8 cellular contexts compared by ENCODE assay signal in genomic region chr18:75161629-75162028, GRCh38. TPM values are rescaled to one million over a fixed set of nuclear protein-coding genes. Genes with fewer than 3 reads are reported as not detected.
A peak's percentile ranks its signal among the peaks of the same experiment; 100 is the strongest.
DNase-seq lines count a peak whose midpoint lies in the region; ATAC-seq and TF ChIP-seq lines count a peak whose summit lies in the region.

No MANE protein-coding gene starts in this region.

- peak overlapping the region; percentile 48 for H3K4me3 ChIP-seq in thymus (ENCODE audit: low read length)

- peak in 7 of 10 experiments; percentile 4 to 39 (median 17) for DNase-seq in CD4-positive, alpha-beta T cell
- DNase-seq in NCI-H2107 (lab: John Stamatoyannopoulos, UW) (peak; percentile 18), immature natural killer cell (peak; percentile 24 to 32 (median 28)), NCI-H82 (lab: John Stamatoyannopoulos, UW) (no peak), glomerular visceral epithelial cell (ENCODE audit: extremely low spot score) (no peak)
- DNase-seq in activated T-cell treated with anti-CD3 and anti-CD28 coated beads, Interleukin-2, amount 50 U/mL, for 24 hours: peak; percentile 39

- H3K27ac Mint-ChIP-seq in CD4-positive, alpha-beta T cell: peak overlapping the region; percentile 67
- peak overlapping the region; percentile 22 for H3K27ac Mint-ChIP-seq in activated T-cell treated with anti-CD3 and anti-CD28 coated beads, Interleukin-2, amount 50 U/mL, for 24 hours
- H3K27ac Mint-ChIP-seq in immature natural killer cell: peak overlapping the region in 4 of 6 donors; percentile 3 to 42 (median 14)

- intact Hi-C loops in CD4-positive, alpha-beta T cell (cut with DNase I, micrococcal nuclease): no loop called here

- no peaks in the 10 kb centered on the region for H3K27me3 ChIP-seq in CD4-positive, alpha-beta T cell (ENCODE audit: control insufficient read depth, insufficient read depth, low read length)
- H3K27me3 ChIP-seq in thymus (ENCODE audit: control insufficient read depth, insufficient read depth): no peaks in the 10 kb centered on the region

- no peaks in the 10 kb centered on the region for H3K9me3 Mint-ChIP-seq in CD4-positive, alpha-beta T cell
- no peaks in the 10 kb centered on the region for H3K9me3 Mint-ChIP-seq in activated T-cell treated with anti-CD3 and anti-CD28 coated beads, Interleukin-2, amount 50 U/mL, for 24 hours
- H3K9me3 Mint-ChIP-seq in immature natural killer cell: no peaks in the 10 kb centered on the region

- peak overlapping the region; percentile 90 for H3K4me3 Mint-ChIP-seq in CD4-positive, alpha-beta T cell
- peak overlapping the region; percentile 78 for H3K4me3 Mint-ChIP-seq in activated T-cell treated with anti-CD3 and anti-CD28 coated beads, Interleukin-2, amount 50 U/mL, for 24 hours
- peak overlapping the region; percentile 78 to 89 (median 84) for H3K4me3 Mint-ChIP-seq in immature natural killer cell

- H3K4me1 Mint-ChIP-seq in CD4-positive, alpha-beta T cell (ENCODE audit: low read depth): peaks cover 17% of the 10 kb centered on the region
- H3K4me1 Mint-ChIP-seq in activated T-cell treated with anti-CD3 and anti-CD28 coated beads, Interleukin-2, amount 50 U/mL, for 24 hours (ENCODE audit: low read depth): peaks cover 12% of the 10 kb centered on the region
- H3K4me1 Mint-ChIP-seq in immature natural killer cell: peaks cover 11 to 14% of the 10 kb centered on the region in 2 donors

- no peak overlapping the region for H3K27ac ChIP-seq in CD4-positive, alpha-beta T cell (ENCODE audit: low read depth, low read length)
- H3K27ac ChIP-seq in thymus (ENCODE audit: low read depth): no peak overlapping the region

- CTCF ChIA-PET in CD4-positive, alpha-beta T cell (lab: Charles Lee): no interaction called here

- H3K27me3 Mint-ChIP-seq in CD4-positive, alpha-beta T cell: no peaks in the 10 kb centered on the region
- no peaks in the 10 kb centered on the region for H3K27me3 Mint-ChIP-seq in activated T-cell treated with anti-CD3 and anti-CD28 coated beads, Interleukin-2, amount 50 U/mL, for 24 hours
- H3K27me3 Mint-ChIP-seq in immature natural killer cell (ENCODE audit: low read depth in 3 of 3): peaks cover 0 to 2% (median 1%) of the 10 kb centered on the region in 3 donors

- WGBS in thymus: 30% methylated on average over 11 of the region's 11 CpGs

- POLR2A ChIA-PET in CD4-positive, alpha-beta T cell (lab: Charles Lee): interaction anchor here (1.1 to 1.3 kb wide), 2 partner anchors 48 to 54 kb away, joined by 4 to 5 read pairs; partner anchors contain the start of genes PTGR3 and TSHZ1

- H3K4me1 ChIP-seq in thymus (ENCODE audit: control insufficient read depth, insufficient read depth, low read length): no peaks in the 10 kb centered on the region

- no peak for TF ChIP-seq CTCF in CD4-positive, alpha-beta T cell (IDR thresholded peaks at IDR 0.05)

- ATAC-seq in CD4-positive, alpha-beta T cell (ENCODE audit: poor library complexity): peak; percentile 56
- peak; percentile 18 for ATAC-seq in GM19468 (IDR thresholded peaks at IDR 0.05; ENCODE audit: extremely low read depth, unreplicated experiment)

- H3K9me3 ChIP-seq in CD4-positive, alpha-beta T cell (ENCODE audit: control insufficient read depth, low read length): no peaks in the 10 kb centered on the region
- no peaks in the 10 kb centered on the region for H3K9me3 ChIP-seq in thymus (ENCODE audit: control insufficient read depth)

- H3K36me3 ChIP-seq in thymus (ENCODE audit: control insufficient read depth, insufficient read depth): no peaks in the 10 kb centered on the region

- no peaks in the 10 kb centered on the region for H3K36me3 Mint-ChIP-seq in CD4-positive, alpha-beta T cell (ENCODE audit: low read depth)
- H3K36me3 Mint-ChIP-seq in activated T-cell treated with anti-CD3 and anti-CD28 coated beads, Interleukin-2, amount 50 U/mL, for 24 hours (ENCODE audit: low read depth): no peaks in the 10 kb centered on the region
- H3K36me3 Mint-ChIP-seq in immature natural killer cell: no peaks in the 10 kb centered on the region

RNA-seq across cellular contexts. Expression of gene PTGR3, which starts 47.3 kb away (rescaled TPM):
- 10 to 100 TPM; 14.1 to 14.3 TPM for total RNA-seq in CD4-positive, alpha-beta T cell
- polyA plus RNA-seq in immature natural killer cell (10 to 100 TPM; 18.4 to 32.9 (median 26.1) TPM), thymus (18.2 TPM)

RNA-seq across cellular contexts. Expression of gene TSHZ1, which starts 49.0 kb away (rescaled TPM):
- 10 to 100 TPM; 19.9 to 21.5 TPM for total RNA-seq in CD4-positive, alpha-beta T cell
- polyA plus RNA-seq in immature natural killer cell (10 to 100 TPM in 1 of 3 donors, 1 to 10 TPM in 2; 1.7 to 10.7 (median 3.5) TPM), thymus (10.2 TPM)

Comparison
In these comparisons a context has a peak if more than half of its experiments do, and no peak if none do; other contexts are left out.
1. DNase-seq: peak in CD4-positive, alpha-beta T cell (7 of 10), NCI-H2107 (single experiment), activated T-cell treated with anti-CD3 and anti-CD28 coated beads, Interleukin-2, amount 50 U/mL, for 24 hours (single experiment) and immature natural killer cell (3 of 3); none in NCI-H82 (single experiment) and glomerular visceral epithelial cell (single experiment).
2. H3K27ac Mint-ChIP-seq: peak in every context shown above with its lines; median percentile 67 in CD4-positive, alpha-beta T cell; 22 in activated T-cell treated with anti-CD3 and anti-CD28 coated beads, Interleukin-2, amount 50 U/mL, for 24 hours; 14 in immature natural killer cell.
3. Peak in every context shown above with its lines, with median percentiles within 50 percentile points of each other: H3K4me3 Mint-ChIP-seq.